23 cellular contexts compared by ENCODE assay signal in genomic region chr15:76258460-76258859, GRCh38.
"Had no signal": no experiment of that assay in that cellular context is flagged by ENCODE, and none has a peak within 500 bp of the region (broad histone marks: within the 10 kb centered on the region; RNA-seq: fewer than 3 reads in every experiment).

No MANE protein-coding gene starts in this region.

- H3K4me3 ChIP-seq: body of pancreas, lung, spleen, testis, upper lobe of left lung had no signal

- H3K4me1 ChIP-seq: body of pancreas, foreskin keratinocyte, spleen, testis, upper lobe of left lung had no signal

- H3K27me3 Mint-ChIP-seq: activated B cell treated with CpG ODN at 0.5 μM for 24 hours; activated CD8-positive, alpha-beta T cell treated with anti-CD3 and anti-CD28 coated beads for 36 hours; activated T-cell treated with anti-CD3 and anti-CD28 coated beads, Interleukin-2, amount 50 U/mL, for 24 hours; stimulated activated memory B cell treated with anti-CD40 and anti-IgM and Interleukin-4, amounts not matched to agents 10 μg/mL and 1 μg/mL and 100 μg/mL, for 72 hours had no signal

- H3K27ac Mint-ChIP-seq: activated B cell treated with CpG ODN at 0.5 μM for 24 hours; activated CD8-positive, alpha-beta T cell treated with anti-CD3 and anti-CD28 coated beads for 36 hours; activated naive CD4-positive, alpha-beta T cell treated with anti-CD3 and anti-CD28 coated beads for 36 hours; activated T-cell treated with anti-CD3 and anti-CD28 coated beads, Interleukin-2, amount 50 U/mL, for 24 hours; mesothelial cell of epicardium; nephron; stimulated activated memory B cell treated with anti-CD40 and anti-IgM and Interleukin-4, amounts not matched to agents 10 μg/mL and 1 μg/mL and 100 μg/mL, for 72 hours had no signal

- H3K27ac ChIP-seq: body of pancreas, foreskin keratinocyte, spleen, testis, upper lobe of left lung had no signal

- H3K9me3 ChIP-seq: testis had no signal

- ATAC-seq: activated CD8-positive, alpha-beta T cell treated with anti-CD3 and anti-CD28 coated beads for 36 hours; body of pancreas; foreskin keratinocyte; left colon; stimulated activated memory B cell treated with anti-CD40 and anti-IgM and Interleukin-4, amounts not matched to agents 10 μg/mL and 1 μg/mL and 100 μg/mL, for 72 hours had no signal

- DNase-seq: activated B cell treated with CpG ODN at 0.5 μM for 24 hours; activated CD4-positive, alpha-beta T cell treated with anti-CD3 and anti-CD28 coated beads for 4 hours; activated CD8-positive, alpha-beta T cell treated with anti-CD3 and anti-CD28 coated beads for 36 hours; activated naive CD4-positive, alpha-beta T cell treated with anti-CD3 and anti-CD28 coated beads for 36 hours; activated T-cell treated with anti-CD3 and anti-CD28 coated beads, Interleukin-2, amount 50 U/mL, for 24 hours; body of pancreas; foreskin keratinocyte; glutamatergic neuron; hippocampal formation; left colon; occipital lobe; posterior cingulate gyrus; retina; spleen; stimulated activated CD4-positive, alpha-beta T cell treated with anti-CD3 and anti-CD28 coated beads, Interleukin-4, amount 100 ng/mL, for 4 hours; testis; upper lobe of left lung had no signal

- FAIRE-seq: colon, islet of Langerhans had no signal

- H3K4me3 Mint-ChIP-seq: activated B cell treated with CpG ODN at 0.5 μM for 24 hours; activated CD8-positive, alpha-beta T cell treated with anti-CD3 and anti-CD28 coated beads for 36 hours; activated naive CD4-positive, alpha-beta T cell treated with anti-CD3 and anti-CD28 coated beads for 36 hours; activated T-cell treated with anti-CD3 and anti-CD28 coated beads, Interleukin-2, amount 50 U/mL, for 24 hours; mesothelial cell of epicardium; nephron; stimulated activated memory B cell treated with anti-CD40 and anti-IgM and Interleukin-4, amounts not matched to agents 10 μg/mL and 1 μg/mL and 100 μg/mL, for 72 hours had no signal

- H3K27me3 ChIP-seq: body of pancreas, foreskin keratinocyte, spleen, testis, upper lobe of left lung had no signal

- H3K4me1 Mint-ChIP-seq: activated B cell treated with CpG ODN at 0.5 μM for 24 hours; mesothelial cell of epicardium; nephron; stimulated activated memory B cell treated with anti-CD40 and anti-IgM and Interleukin-4, amounts not matched to agents 10 μg/mL and 1 μg/mL and 100 μg/mL, for 72 hours had no signal
